29 cellular contexts compared by ENCODE assay signal in genomic region chr3:35968223-35968622, GRCh38.
"Had no signal": no experiment of that assay in that cellular context is flagged by ENCODE, and none has a peak within 500 bp of the region (broad histone marks: within the 10 kb centered on the region; RNA-seq: fewer than 3 reads in every experiment).

No MANE protein-coding gene starts in this region.

- DNase-seq: effector memory CD8-positive, alpha-beta T cell; erythroblast; esophagus squamous epithelium; foreskin melanocyte; glutamatergic neuron; hypothalamus; immature natural killer cell; islet precursor cell; kidney glomerular epithelial cell; left colon; left ventricle myocardium superior; lower lobe of right lung; naive thymus-derived CD8-positive, alpha-beta T cell; nephron progenitor cell; occipital lobe; ovary; posterior cingulate gyrus; psoas muscle; right cardiac atrium; sigmoid colon; stimulated activated CD4-positive, alpha-beta T cell treated with anti-CD3 and anti-CD28 coated beads, Interleukin-2, amount 100 ng/mL, for 24 hours; stimulated activated CD4-positive, alpha-beta T cell treated with anti-CD3 and anti-CD28 coated beads, Interleukin-4, amount 100 ng/mL, for 24 hours; stimulated activated naive CD4-positive, alpha-beta T cell treated with Interleukin-2 at 50 U/mL for 16 hours; stomach; thyroid gland; trophoblast cell had no signal

- H3K27ac Mint-ChIP-seq: effector memory CD8-positive, alpha-beta T cell; nephron progenitor cell; stimulated activated effector memory CD8-positive, alpha-beta T cell treated with anti-CD3 and anti-CD28 coated beads, Interleukin-12 subunit alpha, Interleukin-12 subunit beta, amount 100 ng/mL, for 72 hours had no signal

- H3K27me3 Mint-ChIP-seq: effector memory CD8-positive, alpha-beta T cell had no signal

- H3K9me3 ChIP-seq: esophagus squamous epithelium, lower lobe of right lung, ovary, psoas muscle, sigmoid colon, stomach, thyroid gland, vagina had no signal

- H3K36me3 ChIP-seq: esophagus squamous epithelium, lower lobe of right lung, ovary, sigmoid colon, stomach, thyroid gland, vagina had no signal

- H3K36me3 Mint-ChIP-seq: immature natural killer cell; naive thymus-derived CD8-positive, alpha-beta T cell; stimulated activated effector memory CD8-positive, alpha-beta T cell treated with anti-CD3 and anti-CD28 coated beads, Interleukin-12 subunit alpha, Interleukin-12 subunit beta, amount 100 ng/mL, for 72 hours had no signal

- H3K4me3 Mint-ChIP-seq: effector memory CD8-positive, alpha-beta T cell; naive thymus-derived CD8-positive, alpha-beta T cell; nephron progenitor cell; stimulated activated effector memory CD8-positive, alpha-beta T cell treated with anti-CD3 and anti-CD28 coated beads, Interleukin-12 subunit alpha, Interleukin-12 subunit beta, amount 100 ng/mL, for 72 hours had no signal

- H3K4me1 ChIP-seq: esophagus squamous epithelium, psoas muscle, thyroid gland, vagina had no signal

- ATAC-seq: effector memory CD8-positive, alpha-beta T cell; left colon; left ventricle myocardium superior; lower lobe of right lung; naive thymus-derived CD8-positive, alpha-beta T cell; psoas muscle; right cardiac atrium; stimulated activated effector memory CD8-positive, alpha-beta T cell treated with anti-CD3 and anti-CD28 coated beads, Interleukin-12 subunit alpha, Interleukin-12 subunit beta, amount 100 ng/mL, for 72 hours had no signal

- H3K27me3 ChIP-seq: esophagus squamous epithelium, sigmoid colon, stomach, thyroid gland, vagina had no signal

- H3K4me1 Mint-ChIP-seq: nephron progenitor cell; stimulated activated effector memory CD8-positive, alpha-beta T cell treated with anti-CD3 and anti-CD28 coated beads, Interleukin-12 subunit alpha, Interleukin-12 subunit beta, amount 100 ng/mL, for 72 hours had no signal

- H3K27ac ChIP-seq: esophagus squamous epithelium, lower lobe of right lung, ovary, psoas muscle, sigmoid colon, stomach, thyroid gland, vagina had no signal

- FAIRE-seq: endometrium had no signal

- H3K4me3 ChIP-seq: esophagus squamous epithelium, lower lobe of right lung, ovary, psoas muscle, sigmoid colon, stomach, thyroid gland, vagina had no signal

- H3K9me3 Mint-ChIP-seq: naive thymus-derived CD8-positive, alpha-beta T cell; nephron progenitor cell had no signal
